Comparison of ENCODE assay signal across 11 cellular contexts in genomic region chr4:134202136-134202535, GRCh38. TPM values are rescaled to one million over a fixed set of nuclear protein-coding genes. Genes with fewer than 3 reads are reported as not detected.
DNase-seq lines count a peak whose midpoint lies in the region; ATAC-seq, FAIRE-seq and TF ChIP-seq lines count a peak whose summit lies in the region.
"Had no signal": no experiment of that assay in that cellular context is flagged by ENCODE, and none has a peak within 500 bp of the region (broad histone marks: within the 10 kb centered on the region; RNA-seq: fewer than 3 reads in every experiment).

No MANE protein-coding gene starts in this region.

- peaks cover 9% of the 10 kb centered on the region for H3K27me3 Mint-ChIP-seq in brain
- H3K27me3 Mint-ChIP-seq: CD4-positive, CD25-positive, alpha-beta regulatory T cell had no signal

- no peak for TF ChIP-seq POLR2A in Peyer's patch (IDR thresholded peaks at IDR 0.05)

- H3K9me3 ChIP-seq in iPS-18c (ENCODE audit: control insufficient read depth, insufficient read depth, low read length) = no peaks in the 10 kb centered on the region
- peaks cover 0 to 4% (median 0%) of the 10 kb centered on the region in 4 donors for H3K9me3 ChIP-seq in Peyer's patch

- H3K4me3 ChIP-seq in HFF-Myc (replicated peaks; ENCODE audit: low read depth, low read length) = peak overlapping the region; percentile 51; the same call in 1 of the 2 replicates
- H3K4me3 ChIP-seq in iPS-18c (ENCODE audit: insufficient read depth, low read depth, low read length) = peak overlapping the region; percentile 59; the same call in 1 of the 2 replicates
- H3K4me3 ChIP-seq in skin epidermis = peak overlapping the region in 4 of 7 experiments; percentile 38 to 55 (median 50)
- H3K4me3 ChIP-seq in Peyer's patch = peak overlapping the region in 1 of 4 donors; percentile 55

- H3K27me3 ChIP-seq in Peyer's patch = no peaks in the 10 kb centered on the region

- peak overlapping the region in 1 of 21 experiments; percentile 72 for H3K27ac ChIP-seq in skin epidermis
- no peak overlapping the region for H3K27ac ChIP-seq in Peyer's patch

- TF ChIP-seq CTCF in HFF-Myc (IDR thresholded peaks at IDR 0.05; ENCODE audit: low read depth, low read length, missing control alignments) (no peak), brain (conservative IDR thresholded peaks at IDR 0.05) (no peak), D721Med (IDR thresholded peaks at IDR 0.05; ENCODE audit: insufficient read depth, missing control alignments) (no peak), Peyer's patch (IDR thresholded peaks at IDR 0.05) (no peak)

- DNase-seq in HFF-Myc (ENCODE audit: extremely low read depth, low read depth) (no peak), posterior vena cava (ENCODE audit: low spot score) (no peak), D721Med (ENCODE audit: insufficient read length, low spot score) (no peak), Peyer's patch (no peak)
- DNase-seq: activated CD4-positive, alpha-beta T cell treated with anti-CD3 and anti-CD28 coated beads, Interleukin-2, amount 50 U/mL, for 48 hours; CD4-positive, CD25-positive, alpha-beta regulatory T cell had no signal

- ATAC-seq in HG02610 (IDR thresholded peaks at IDR 0.05; ENCODE audit: unreplicated experiment) = no peak

- H3K36me3 ChIP-seq in Peyer's patch = no peaks in the 10 kb centered on the region

- intact Hi-C loops in posterior vena cava (cut with DNase I) = no loop called here

- H3K9me3 Mint-ChIP-seq in brain = peaks cover 6 to 9% (median 6%) of the 10 kb centered on the region in 5 experiments

- H3K4me1 Mint-ChIP-seq in brain = peaks cover 6% of the 10 kb centered on the region
- H3K4me1 Mint-ChIP-seq: CD4-positive, CD25-positive, alpha-beta regulatory T cell had no signal

- H3K4me3 Mint-ChIP-seq in brain = peak overlapping the region in 4 of 5 experiments; percentile 41 to 80 (median 68)
- H3K4me3 Mint-ChIP-seq: activated naive CD8-positive, alpha-beta T cell; CD4-positive, CD25-positive, alpha-beta regulatory T cell had no signal

- H3K4me1 ChIP-seq in Peyer's patch = no peaks in the 10 kb centered on the region

- no peak for FAIRE-seq in D721Med (lab: Jason Lieb, UNC)

- no peak overlapping the region for H3K27ac Mint-ChIP-seq in brain
- H3K27ac Mint-ChIP-seq: activated naive CD8-positive, alpha-beta T cell; CD4-positive, CD25-positive, alpha-beta regulatory T cell had no signal

- peaks cover 7% of the 10 kb centered on the region for H3K36me3 Mint-ChIP-seq in brain
- H3K36me3 Mint-ChIP-seq: activated naive CD8-positive, alpha-beta T cell; CD4-positive, CD25-positive, alpha-beta regulatory T cell had no signal

RNA-seq across cellular contexts. Expression of gene PABPC4L, which starts 0.5 kb away (rescaled TPM):
- polyA plus RNA-seq in brain (ENCODE audit: insufficient read depth, low read depth, low replicate concordance) = 0.07 TPM
- total RNA-seq in posterior vena cava = 1 to 10 TPM; 1.6 TPM
- total RNA-seq in Peyer's patch = 1 to 10 TPM in 1 of 4 donors, not detected in 3; 1.7 TPM
- total RNA-seq: CD4-positive, CD25-positive, alpha-beta regulatory T cell had no signal
- polyA plus RNA-seq: CD4-positive, CD25-positive, alpha-beta regulatory T cell had no signal
